Comparison of ENCODE assay signal across 39 cellular contexts in the genomic region with DNA sequence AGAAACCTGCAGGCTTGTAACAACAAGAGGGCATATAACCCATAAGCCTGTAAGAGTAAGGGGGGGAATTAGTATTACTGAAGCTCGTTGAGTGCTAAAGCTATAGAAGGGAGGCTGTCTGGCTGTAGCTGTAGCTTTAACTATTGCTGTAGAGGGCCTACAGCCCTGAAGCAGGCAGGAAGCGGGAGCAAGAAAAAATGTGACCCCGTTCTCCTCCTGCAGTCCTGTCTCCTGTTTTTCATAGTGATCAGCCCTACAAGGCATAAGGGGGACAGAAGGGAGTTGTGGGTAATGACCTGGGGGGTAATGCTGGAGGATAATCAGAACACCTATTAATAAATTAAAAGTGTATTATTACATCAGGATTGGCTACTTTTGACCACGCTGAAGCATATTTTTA.
"Had no signal": no experiment of that assay in that cellular context is flagged by ENCODE, and none has a peak within 500 bp of the region (broad histone marks: within the 10 kb centered on the region; RNA-seq: fewer than 3 reads in every experiment).

No MANE protein-coding gene starts in this region.

- H3K4me1 Mint-ChIP-seq: activated CD4-positive, alpha-beta memory T cell treated with anti-CD3 and anti-CD28 coated beads, Interleukin-2, amount 10 ng/mL, durations not matched to agents 7 days and 5 days; activated CD4-positive, alpha-beta T cell treated with anti-CD3 and anti-CD28 coated beads for 36 hours; activated CD4-positive, alpha-beta T cell treated with anti-CD3 and anti-CD28 coated beads, Interleukin-2, amount 10 ng/mL, durations not matched to agents 7 days and 5 days; activated CD8-positive, alpha-beta memory T cell treated with anti-CD3 and anti-CD28 coated beads, Interleukin-2, amount 10 ng/mL, durations not matched to agents 7 days and 5 days; activated naive CD4-positive, alpha-beta T cell treated with anti-CD3 and anti-CD28 coated beads, Interleukin-2, amount 10 ng/mL, durations not matched to agents 7 days and 5 days; activated naive CD4-positive, alpha-beta T cell treated with anti-CD3 and anti-CD28 coated beads, Interleukin-2, amount 50 U/mL, for 24 hours; activated naive CD8-positive, alpha-beta T cell treated with anti-CD3 and anti-CD28 coated beads, Interleukin-2, amount 10 ng/mL, durations not matched to agents 7 days and 5 days; activated naive CD8-positive, alpha-beta T cell treated with anti-CD3 and anti-CD28 coated beads, Interleukin-2, amount 50 U/mL, for 24 hours; brain had no signal

- H3K27ac Mint-ChIP-seq: activated CD4-positive, alpha-beta memory T cell treated with anti-CD3 and anti-CD28 coated beads, Interleukin-2, amount 10 ng/mL, durations not matched to agents 7 days and 5 days; activated CD4-positive, alpha-beta T cell treated with anti-CD3 and anti-CD28 coated beads for 36 hours; activated CD4-positive, alpha-beta T cell treated with anti-CD3 and anti-CD28 coated beads, Interleukin-2, amount 10 ng/mL, durations not matched to agents 7 days and 5 days; activated CD8-positive, alpha-beta memory T cell treated with anti-CD3 and anti-CD28 coated beads, Interleukin-2, amount 10 ng/mL, durations not matched to agents 7 days and 5 days; activated CD8-positive, alpha-beta T cell treated with anti-CD3 and anti-CD28 coated beads, Interleukin-2, amount 10 ng/mL, durations not matched to agents 7 days and 5 days; activated naive CD4-positive, alpha-beta T cell treated with anti-CD3 and anti-CD28 coated beads, Interleukin-2, amount 10 ng/mL, durations not matched to agents 7 days and 5 days; activated naive CD8-positive, alpha-beta T cell; activated naive CD8-positive, alpha-beta T cell treated with anti-CD3 and anti-CD28 coated beads, Interleukin-2, amount 10 ng/mL, durations not matched to agents 7 days and 5 days; activated naive CD8-positive, alpha-beta T cell treated with anti-CD3 and anti-CD28 coated beads, Interleukin-2, amount 50 U/mL, for 24 hours; activated T-cell treated with anti-CD3 and anti-CD28 coated beads, Interleukin-2, amount 50 U/mL, for 24 hours; activated T-helper 2 cell treated with anti-CD3 and anti-CD28 coated beads, Interferon-gamma antibody, Interleukin-2, Interleukin-4, amounts not matched to agents 10 μg/mL and 5 μg/mL and 100 μg/mL, durations not matched to agents 14 hours and 24 hours and 36 hours; brain; T-helper 1 cell treated with Interleukin-12 subunit alpha and Interleukin-12 subunit beta and Interleukin-4 antibody, amounts not matched to agents 30 μg/mL and 1 μg/mL, for 36 hours; T-helper 2 cell treated with Interferon-gamma antibody and Interleukin-4, amounts not matched to agents 5 μg/mL and 100 μg/mL, for 36 hours had no signal

- H3K9me3 Mint-ChIP-seq: activated CD4-positive, alpha-beta T cell treated with anti-CD3 and anti-CD28 coated beads, Interleukin-2, amount 10 ng/mL, durations not matched to agents 7 days and 5 days; activated naive CD4-positive, alpha-beta T cell treated with anti-CD3 and anti-CD28 coated beads, Interleukin-2, amount 10 ng/mL, durations not matched to agents 7 days and 5 days; activated naive CD4-positive, alpha-beta T cell treated with anti-CD3 and anti-CD28 coated beads, Interleukin-2, amount 50 U/mL, for 24 hours; activated naive CD8-positive, alpha-beta T cell treated with anti-CD3 and anti-CD28 coated beads, Interleukin-2, amount 10 ng/mL, durations not matched to agents 7 days and 5 days; activated naive CD8-positive, alpha-beta T cell treated with anti-CD3 and anti-CD28 coated beads, Interleukin-2, amount 50 U/mL, for 24 hours; activated T-cell treated with anti-CD3 and anti-CD28 coated beads, Interleukin-2, amount 50 U/mL, for 24 hours; brain; central memory CD8-positive, alpha-beta T cell; T-helper 1 cell treated with Interleukin-12 subunit alpha and Interleukin-12 subunit beta and Interleukin-4 antibody, amounts not matched to agents 30 μg/mL and 1 μg/mL, for 36 hours; T-helper 2 cell treated with Interferon-gamma antibody and Interleukin-4, amounts not matched to agents 5 μg/mL and 100 μg/mL, for 36 hours had no signal

- H3K4me3 Mint-ChIP-seq: activated CD4-positive, alpha-beta memory T cell treated with anti-CD3 and anti-CD28 coated beads, Interleukin-2, amount 10 ng/mL, durations not matched to agents 7 days and 5 days; activated CD4-positive, alpha-beta T cell treated with anti-CD3 and anti-CD28 coated beads for 36 hours; activated CD4-positive, alpha-beta T cell treated with anti-CD3 and anti-CD28 coated beads, Interleukin-2, amount 10 ng/mL, durations not matched to agents 7 days and 5 days; activated CD8-positive, alpha-beta memory T cell treated with anti-CD3 and anti-CD28 coated beads, Interleukin-2, amount 10 ng/mL, durations not matched to agents 7 days and 5 days; activated CD8-positive, alpha-beta T cell treated with anti-CD3 and anti-CD28 coated beads, Interleukin-2, amount 10 ng/mL, durations not matched to agents 7 days and 5 days; activated naive CD4-positive, alpha-beta T cell treated with anti-CD3 and anti-CD28 coated beads, Interleukin-2, amount 10 ng/mL, durations not matched to agents 7 days and 5 days; activated naive CD4-positive, alpha-beta T cell treated with anti-CD3 and anti-CD28 coated beads, Interleukin-2, amount 50 U/mL, for 24 hours; activated naive CD8-positive, alpha-beta T cell; activated naive CD8-positive, alpha-beta T cell treated with anti-CD3 and anti-CD28 coated beads, Interleukin-2, amount 10 ng/mL, durations not matched to agents 7 days and 5 days; activated naive CD8-positive, alpha-beta T cell treated with anti-CD3 and anti-CD28 coated beads, Interleukin-2, amount 50 U/mL, for 24 hours; activated T-cell treated with anti-CD3 and anti-CD28 coated beads, Interleukin-2, amount 50 U/mL, for 24 hours; brain; central memory CD8-positive, alpha-beta T cell; T-helper 1 cell treated with Interleukin-12 subunit alpha and Interleukin-12 subunit beta and Interleukin-4 antibody, amounts not matched to agents 30 μg/mL and 1 μg/mL, for 36 hours; T-helper 2 cell treated with Interferon-gamma antibody and Interleukin-4, amounts not matched to agents 5 μg/mL and 100 μg/mL, for 36 hours had no signal

- ATAC-seq: activated CD4-positive, alpha-beta T cell treated with anti-CD3 and anti-CD28 coated beads for 36 hours; activated CD4-positive, CD25-positive, alpha-beta regulatory T cell treated with anti-CD3 and anti-CD28 coated beads, Interleukin-2, amount 50 U/mL, for 24 hours; activated CD8-positive, alpha-beta memory T cell treated with anti-CD3 and anti-CD28 coated beads, Interleukin-2, amount 10 ng/mL, durations not matched to agents 7 days and 5 days; activated CD8-positive, alpha-beta T cell treated with anti-CD3 and anti-CD28 coated beads, Interleukin-2, amount 10 ng/mL, durations not matched to agents 7 days and 5 days; activated naive CD8-positive, alpha-beta T cell treated with anti-CD3 and anti-CD28 coated beads, Interleukin-2, amount 50 U/mL, for 24 hours had no signal

- H3K36me3 ChIP-seq: ascending aorta, cardiac muscle cell had no signal

- H3K27me3 Mint-ChIP-seq: activated CD4-positive, alpha-beta memory T cell treated with anti-CD3 and anti-CD28 coated beads, Interleukin-2, amount 10 ng/mL, durations not matched to agents 7 days and 5 days; activated CD4-positive, alpha-beta T cell treated with anti-CD3 and anti-CD28 coated beads for 36 hours; activated CD4-positive, alpha-beta T cell treated with anti-CD3 and anti-CD28 coated beads, Interleukin-2, amount 10 ng/mL, durations not matched to agents 7 days and 5 days; activated CD8-positive, alpha-beta memory T cell treated with anti-CD3 and anti-CD28 coated beads, Interleukin-2, amount 10 ng/mL, durations not matched to agents 7 days and 5 days; activated naive CD4-positive, alpha-beta T cell treated with anti-CD3 and anti-CD28 coated beads, Interleukin-2, amount 10 ng/mL, durations not matched to agents 7 days and 5 days; activated naive CD4-positive, alpha-beta T cell treated with anti-CD3 and anti-CD28 coated beads, Interleukin-2, amount 50 U/mL, for 24 hours; activated naive CD8-positive, alpha-beta T cell; activated naive CD8-positive, alpha-beta T cell treated with anti-CD3 and anti-CD28 coated beads, Interleukin-2, amount 10 ng/mL, durations not matched to agents 7 days and 5 days; activated naive CD8-positive, alpha-beta T cell treated with anti-CD3 and anti-CD28 coated beads, Interleukin-2, amount 50 U/mL, for 24 hours; activated T-cell treated with anti-CD3 and anti-CD28 coated beads, Interleukin-2, amount 50 U/mL, for 24 hours; central memory CD8-positive, alpha-beta T cell had no signal

- H3K27me3 ChIP-seq: ascending aorta, cardiac muscle cell had no signal

- FAIRE-seq: bronchial epithelial cell, TTC549 had no signal

- DNase-seq: activated CD4-positive, alpha-beta memory T cell treated with anti-CD3 and anti-CD28 coated beads, Interleukin-2, amount 10 ng/mL, durations not matched to agents 7 days and 5 days; activated CD4-positive, alpha-beta T cell treated with anti-CD3 and anti-CD28 coated beads for 1 hour; activated CD4-positive, alpha-beta T cell treated with anti-CD3 and anti-CD28 coated beads for 36 hours; activated CD4-positive, alpha-beta T cell treated with anti-CD3 and anti-CD28 coated beads for 48 hours; activated CD4-positive, alpha-beta T cell treated with anti-CD3 and anti-CD28 coated beads, Interleukin-2, amount 10 ng/mL, durations not matched to agents 7 days and 5 days; activated CD4-positive, alpha-beta T cell treated with anti-CD3 and anti-CD28 coated beads, Interleukin-2, amount 50 U/mL, for 48 hours; activated CD4-positive, CD25-positive, alpha-beta regulatory T cell; activated CD8-positive, alpha-beta memory T cell treated with anti-CD3 and anti-CD28 coated beads for 24 hours; activated CD8-positive, alpha-beta memory T cell treated with anti-CD3 and anti-CD28 coated beads, Interleukin-2, amount 10 ng/mL, durations not matched to agents 7 days and 5 days; activated CD8-positive, alpha-beta memory T cell treated with anti-CD3 and anti-CD28 coated beads, Interleukin-2, amount 50 U/mL, for 48 hours; activated CD8-positive, alpha-beta T cell treated with anti-CD3 and anti-CD28 coated beads, Interleukin-2, amount 10 ng/mL, durations not matched to agents 7 days and 5 days; activated effector memory CD4-positive, alpha-beta T cell treated with Interleukin-2 at 50 U/mL for 16 hours; activated gamma-delta T cell; activated naive CD4-positive, alpha-beta T cell treated with anti-CD3 and anti-CD28 coated beads, Interleukin-2, amount 10 ng/mL, durations not matched to agents 7 days and 5 days; activated naive CD4-positive, alpha-beta T cell treated with Interleukin-2 at 50 U/mL for 16 hours; activated naive CD8-positive, alpha-beta T cell treated with anti-CD3 and anti-CD28 coated beads, Interleukin-2, amount 10 ng/mL, durations not matched to agents 7 days and 5 days; activated naive CD8-positive, alpha-beta T cell treated with anti-CD3 and anti-CD28 coated beads, Interleukin-2, amount 50 U/mL, for 24 hours; activated T-cell treated with anti-CD3 and anti-CD28 coated beads, Interleukin-2, amount 50 U/mL, for 24 hours; activated T-cell treated with anti-CD3 and anti-CD28 coated beads, Interleukin-2, amount 50 U/mL, for 48 hours; amygdala; anterior cingulate cortex; caudate nucleus; cerebellar nuclear complex; T-helper 1 cell; T-helper 2 cell; T-helper 9 cell had no signal

- H3K9me3 ChIP-seq: ascending aorta had no signal

- H3K4me3 ChIP-seq: ascending aorta, cardiac muscle cell had no signal

- H3K4me1 ChIP-seq: ascending aorta had no signal

- H3K27ac ChIP-seq: ascending aorta, cardiac muscle cell, VCaP had no signal
